ENCODE assay signal across 7 cellular contexts in the genomic region with DNA sequence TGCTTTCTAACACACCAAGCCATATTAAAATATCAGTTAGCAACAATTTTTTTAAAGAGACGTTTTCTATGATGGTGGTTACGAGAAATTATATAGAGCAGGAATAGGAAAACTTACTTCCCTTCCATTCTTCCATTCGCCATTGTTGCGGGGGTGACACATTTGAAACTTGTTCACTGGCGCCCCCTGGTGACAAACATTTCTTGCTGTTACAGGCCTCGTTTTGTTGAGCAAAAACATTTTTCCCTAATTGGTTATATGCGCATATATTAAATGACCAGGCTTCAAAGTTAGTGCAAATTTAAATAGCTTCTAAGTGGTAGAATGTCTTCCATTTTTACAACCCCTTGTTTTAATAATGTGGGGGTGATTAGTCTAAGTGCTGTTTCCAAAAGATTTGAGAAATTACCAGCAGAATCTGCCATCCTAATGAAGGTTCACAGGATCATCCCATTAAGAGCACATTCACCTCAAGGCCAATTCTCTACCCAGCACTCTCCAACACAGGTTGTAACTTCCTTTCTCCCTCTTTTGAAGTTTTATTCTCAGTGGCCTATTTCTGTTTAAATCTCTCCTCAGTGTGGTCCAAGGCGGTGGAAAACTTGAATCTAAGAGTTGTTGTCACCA.
A peak's percentile ranks its signal among the peaks of the same experiment; 100 is the strongest.
DNase-seq lines count a peak whose midpoint lies in the region; ATAC-seq and TF ChIP-seq lines count a peak whose summit lies in the region.

No MANE protein-coding gene starts in this region.

- no peak overlapping the region for H3K4me3 ChIP-seq in GM06990 (replicated peaks; ENCODE audit: low read depth, low read length)
- no peak overlapping the region for H3K4me3 ChIP-seq in KMS-11 (IDR thresholded peaks at IDR 0.05; ENCODE audit: insufficient read depth, low read depth, low read length)
- no peak overlapping the region for H3K4me3 ChIP-seq in SJCRH30
- H3K4me3 ChIP-seq in epithelial cell of esophagus (ENCODE audit: low read length), result no peak overlapping the region

- peaks cover 4% of the 10 kb centered on the region for H3K36me3 Mint-ChIP-seq in osteocyte (ENCODE audit: unreplicated experiment)
- no peaks in the 10 kb centered on the region for H3K36me3 Mint-ChIP-seq in activated T-helper 1 cell treated with anti-CD3 and anti-CD28 coated beads, Interleukin-12 subunit alpha, Interleukin-12 subunit beta, Interleukin-2, Interleukin-4 antibody, amounts not matched to agents 30 ng/mL and 10 ng/mL and 1 ng/mL, durations not matched to agents 14 hours and 24 hours and 36 hours (ENCODE audit: low read depth)

- H3K9me3 Mint-ChIP-seq in osteocyte (ENCODE audit: unreplicated experiment), result peaks cover 12% of the 10 kb centered on the region
- no peaks in the 10 kb centered on the region for H3K9me3 Mint-ChIP-seq in activated T-helper 1 cell treated with anti-CD3 and anti-CD28 coated beads, Interleukin-12 subunit alpha, Interleukin-12 subunit beta, Interleukin-2, Interleukin-4 antibody, amounts not matched to agents 30 ng/mL and 10 ng/mL and 1 ng/mL, durations not matched to agents 14 hours and 24 hours and 36 hours

- H2AFZ ChIP-seq in KMS-11 (ENCODE audit: low read depth), result no peak overlapping the region

- H3K79me2 ChIP-seq in KMS-11 (ENCODE audit: insufficient read depth, low read depth), result no peaks in the 10 kb centered on the region

- H3K9me3 ChIP-seq in SJCRH30 (replicated peaks), result no peaks in the 10 kb centered on the region

- no peak overlapping the region for H3K27ac ChIP-seq in KMS-11
- H3K27ac ChIP-seq in SJCRH30, result no peak overlapping the region

- H3K27me3 ChIP-seq in GM06990 (replicated peaks; ENCODE audit: control insufficient read depth, insufficient read depth, low read length), result no peaks in the 10 kb centered on the region
- H3K27me3 ChIP-seq in KMS-11 (ENCODE audit: insufficient read depth, low read depth), result no peaks in the 10 kb centered on the region
- H3K27me3 ChIP-seq in SJCRH30, result no peaks in the 10 kb centered on the region

- no peak overlapping the region for H3K4me3 Mint-ChIP-seq in osteocyte (ENCODE audit: unreplicated experiment)
- no peak overlapping the region for H3K4me3 Mint-ChIP-seq in activated T-helper 1 cell treated with anti-CD3 and anti-CD28 coated beads, Interleukin-12 subunit alpha, Interleukin-12 subunit beta, Interleukin-2, Interleukin-4 antibody, amounts not matched to agents 30 ng/mL and 10 ng/mL and 1 ng/mL, durations not matched to agents 14 hours and 24 hours and 36 hours

- H3K4me2 ChIP-seq in KMS-11, result no peak overlapping the region

- H3K9ac ChIP-seq in KMS-11, result no peak overlapping the region

- H3K27me3 Mint-ChIP-seq in osteocyte (ENCODE audit: unreplicated experiment), result no peaks in the 10 kb centered on the region
- no peaks in the 10 kb centered on the region for H3K27me3 Mint-ChIP-seq in activated T-helper 1 cell treated with anti-CD3 and anti-CD28 coated beads, Interleukin-12 subunit alpha, Interleukin-12 subunit beta, Interleukin-2, Interleukin-4 antibody, amounts not matched to agents 30 ng/mL and 10 ng/mL and 1 ng/mL, durations not matched to agents 14 hours and 24 hours and 36 hours (ENCODE audit: insufficient read depth)

- DNase-seq in GM06990 (ENCODE audit: extremely low read depth, insufficient read length) (no peak), SJCRH30 (peak; percentile 58 to 78), epithelial cell of esophagus (ENCODE audit: low read depth) (peak; percentile 71), osteocyte (ENCODE audit: extremely low spot score, unreplicated experiment) (no peak)
- no peak for DNase-seq in activated T-helper 1 cell treated with anti-CD3 and anti-CD28 coated beads, Interleukin-12 subunit alpha, Interleukin-12 subunit beta, Interleukin-2, Interleukin-4 antibody, amounts not matched to agents 30 ng/mL and 10 ng/mL and 1 ng/mL, durations not matched to agents 14 hours and 24 hours and 36 hours (ENCODE audit: low spot score)

- ATAC-seq in GM21825 (IDR thresholded peaks at IDR 0.05; ENCODE audit: unreplicated experiment), result no peak

- peaks cover 4% of the 10 kb centered on the region for H3K4me1 Mint-ChIP-seq in osteocyte (ENCODE audit: unreplicated experiment)
- H3K4me1 Mint-ChIP-seq in activated T-helper 1 cell treated with anti-CD3 and anti-CD28 coated beads, Interleukin-12 subunit alpha, Interleukin-12 subunit beta, Interleukin-2, Interleukin-4 antibody, amounts not matched to agents 30 ng/mL and 10 ng/mL and 1 ng/mL, durations not matched to agents 14 hours and 24 hours and 36 hours (ENCODE audit: low read depth), result no peaks in the 10 kb centered on the region

- TF ChIP-seq CTCF in GM06990 (IDR thresholded peaks at IDR 0.05; ENCODE audit: insufficient read depth, low read length, poor library complexity, severe bottlenecking) (peak; percentile 8), KMS-11 (conservative IDR thresholded peaks at IDR 0.05; ENCODE audit: low read depth, low read length) (peak; percentile 48), epithelial cell of esophagus (IDR thresholded peaks at IDR 0.05; ENCODE audit: insufficient read depth, low read depth, low read length, missing control alignments) (peak; percentile 56), osteocyte (IDR thresholded peaks at IDR 0.05) (peak; percentile 61)

- no peaks in the 10 kb centered on the region for H4K20me1 ChIP-seq in KMS-11 (ENCODE audit: insufficient read depth)

- H3K27ac Mint-ChIP-seq in osteocyte (ENCODE audit: unreplicated experiment), result no peak overlapping the region
- no peak overlapping the region for H3K27ac Mint-ChIP-seq in activated T-helper 1 cell treated with anti-CD3 and anti-CD28 coated beads, Interleukin-12 subunit alpha, Interleukin-12 subunit beta, Interleukin-2, Interleukin-4 antibody, amounts not matched to agents 30 ng/mL and 10 ng/mL and 1 ng/mL, durations not matched to agents 14 hours and 24 hours and 36 hours

- no peaks in the 10 kb centered on the region for H3K4me1 ChIP-seq in KMS-11 (ENCODE audit: low read depth, poor library complexity, severe bottlenecking)
- H3K4me1 ChIP-seq in SJCRH30, result no peaks in the 10 kb centered on the region

- H3K36me3 ChIP-seq in GM06990 (ENCODE audit: control insufficient read depth, insufficient read depth, low read length), result no peaks in the 10 kb centered on the region
- no peaks in the 10 kb centered on the region for H3K36me3 ChIP-seq in KMS-11 (ENCODE audit: insufficient read depth)
- no peaks in the 10 kb centered on the region for H3K36me3 ChIP-seq in SJCRH30

- intact Hi-C loops in activated T-helper 1 cell treated with anti-CD3 and anti-CD28 coated beads, Interleukin-12 subunit alpha, Interleukin-12 subunit beta, Interleukin-2, Interleukin-4 antibody, amounts not matched to agents 30 ng/mL and 10 ng/mL and 1 ng/mL, durations not matched to agents 14 hours and 24 hours and 36 hours (cut with micrococcal nuclease), result no loop called here

Comparison
In these comparisons a context has a peak if more than half of its experiments do, and no peak if none do; other contexts are left out.
1. DNase-seq: peak in SJCRH30 (2 of 2) and epithelial cell of esophagus (single experiment); none in GM06990 (single experiment), osteocyte (single experiment) and activated T-helper 1 cell treated with anti-CD3 and anti-CD28 coated beads, Interleukin-12 subunit alpha, Interleukin-12 subunit beta, Interleukin-2, Interleukin-4 antibody, amounts not matched to agents 30 ng/mL and 10 ng/mL and 1 ng/mL, durations not matched to agents 14 hours and 24 hours and 36 hours (single experiment).
2. CTCF ChIP-seq: peak in every context shown above with its lines; median percentile 61 in osteocyte; 56 in epithelial cell of esophagus; 48 in KMS-11; 8 in GM06990.